Comparison of ENCODE assay signal across 1 cellular context in genomic region chr12:16165506-16165905, GRCh38.
TF ChIP-seq lines count a peak whose summit lies in the region.

No MANE protein-coding gene starts in this region.

TF ChIP-seq in Ishikawa, 13 proteins besides CTCF, POLR2A, EP300 and RAD21 (continued from another document):
- no peak for TF ChIP-seq USF1 (IDR thresholded peaks at IDR 0.05)
- TF ChIP-seq ZBTB7A (IDR thresholded peaks at IDR 0.05; ENCODE audit: low read depth), result no peak
TF ChIP-seq in Ishikawa: peak in this region for 0.
